Comparison of ENCODE assay signal across 2 cellular contexts in the genomic region with DNA sequence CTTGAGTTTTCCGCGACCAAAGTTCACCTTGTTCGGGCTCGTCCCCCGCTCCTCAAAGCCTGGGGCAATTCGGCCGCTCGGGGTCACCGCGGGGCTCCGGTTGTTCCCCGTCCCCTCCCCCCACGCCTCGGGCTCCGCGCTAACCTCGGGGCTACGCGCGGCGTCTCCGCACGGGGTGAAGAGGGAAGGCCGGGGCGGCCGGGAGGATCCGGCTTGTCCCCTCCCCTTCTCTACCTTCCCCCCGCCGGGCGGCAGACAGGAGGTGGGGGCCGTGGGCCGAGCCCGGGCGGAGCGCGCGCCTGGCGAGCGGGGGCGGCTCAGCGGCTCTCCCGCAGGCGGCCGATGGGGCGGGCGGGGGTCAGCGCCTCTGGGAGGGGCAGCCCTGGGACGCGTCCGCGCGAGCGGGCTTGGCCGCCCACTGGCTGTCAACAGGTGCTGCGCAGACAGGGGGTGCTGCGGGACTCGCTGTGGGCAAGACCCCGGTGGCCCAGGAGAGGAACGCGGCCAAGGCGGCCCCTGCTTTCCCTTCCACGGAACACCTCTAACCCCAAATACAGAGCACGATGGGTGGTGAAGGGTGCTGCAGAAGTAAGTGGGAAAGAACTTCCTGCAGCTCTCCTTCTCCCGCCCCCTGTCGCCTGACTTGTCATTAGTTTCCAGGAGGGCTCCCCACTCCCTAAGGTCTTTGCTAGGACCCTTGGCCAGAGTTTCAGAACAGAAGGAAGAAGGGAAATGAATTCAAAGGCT.
TF ChIP-seq lines count a peak whose summit lies in the region.

A gene with protein sequence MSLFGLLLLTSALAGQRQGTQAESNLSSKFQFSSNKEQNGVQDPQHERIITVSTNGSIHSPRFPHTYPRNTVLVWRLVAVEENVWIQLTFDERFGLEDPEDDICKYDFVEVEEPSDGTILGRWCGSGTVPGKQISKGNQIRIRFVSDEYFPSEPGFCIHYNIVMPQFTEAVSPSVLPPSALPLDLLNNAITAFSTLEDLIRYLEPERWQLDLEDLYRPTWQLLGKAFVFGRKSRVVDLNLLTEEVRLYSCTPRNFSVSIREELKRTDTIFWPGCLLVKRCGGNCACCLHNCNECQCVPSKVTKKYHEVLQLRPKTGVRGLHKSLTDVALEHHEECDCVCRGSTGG (minus strand): TSS at position 177 of the 747 bp plus-strand sequence. CDS start 896 bp downstream, outside the sequence.

TF ChIP-seq in SK-N-SH treated with all-trans-retinoic acid at 6 μM for 48 hours, 23 proteins besides CTCF, POLR2A, EP300 and RAD21:
- no peak for TF ChIP-seq TCF4 (CRISPR knock-in tag; IDR thresholded peaks at IDR 0.05; ENCODE audit: borderline replicate concordance)
- TF ChIP-seq PPARA (CRISPR knock-in tag; IDR thresholded peaks at IDR 0.05; ENCODE audit: borderline replicate concordance): no peak
- TF ChIP-seq ZC3H10 (CRISPR knock-in tag; IDR thresholded peaks at IDR 0.05): no peak
- TF ChIP-seq ZFP30 (CRISPR knock-in tag; IDR thresholded peaks at IDR 0.05): no peak

TF ChIP-seq in H1, 55 proteins besides CTCF, POLR2A, EP300 and RAD21:
- TF ChIP-seq, protein P1, sequence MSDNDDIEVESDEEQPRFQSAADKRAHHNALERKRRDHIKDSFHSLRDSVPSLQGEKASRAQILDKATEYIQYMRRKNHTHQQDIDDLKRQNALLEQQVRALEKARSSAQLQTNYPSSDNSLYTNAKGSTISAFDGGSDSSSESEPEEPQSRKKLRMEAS (IDR thresholded peaks at IDR 0.05): no peak
- no peak for TF ChIP-seq SIRT6 (IDR thresholded peaks at IDR 0.05; ENCODE audit: low read length)
- no peak for TF ChIP-seq GABPA (IDR thresholded peaks at IDR 0.05; ENCODE audit: borderline replicate concordance, insufficient read depth, low read length)
- TF ChIP-seq CHD1 (IDR thresholded peaks at IDR 0.05; ENCODE audit: low read depth, low read length): no peak
- no peak for TF ChIP-seq RNF2 (IDR thresholded peaks at IDR 0.05; ENCODE audit: borderline replicate concordance, low read depth, low read length, missing control alignments, poor library complexity, severe bottlenecking)
- no peak for TF ChIP-seq FOSL1 (IDR thresholded peaks at IDR 0.05; ENCODE audit: insufficient read depth, low read depth, low read length)
- no peak for TF ChIP-seq SIN3A (conservative IDR thresholded peaks at IDR 0.05 in 1 of 2, IDR thresholded peaks at IDR 0.05 in 1 of 2; ENCODE audit: low read depth in 1 of 2, low read length in 2 of 2)
- no peak for TF ChIP-seq MAFK (IDR thresholded peaks at IDR 0.05; ENCODE audit: low read depth, low read length)
- peak; percentile 83 for TF ChIP-seq KDM4A (IDR thresholded peaks at IDR 0.05; ENCODE audit: low read depth, low read length, severe bottlenecking)
- TF ChIP-seq, protein P2, sequence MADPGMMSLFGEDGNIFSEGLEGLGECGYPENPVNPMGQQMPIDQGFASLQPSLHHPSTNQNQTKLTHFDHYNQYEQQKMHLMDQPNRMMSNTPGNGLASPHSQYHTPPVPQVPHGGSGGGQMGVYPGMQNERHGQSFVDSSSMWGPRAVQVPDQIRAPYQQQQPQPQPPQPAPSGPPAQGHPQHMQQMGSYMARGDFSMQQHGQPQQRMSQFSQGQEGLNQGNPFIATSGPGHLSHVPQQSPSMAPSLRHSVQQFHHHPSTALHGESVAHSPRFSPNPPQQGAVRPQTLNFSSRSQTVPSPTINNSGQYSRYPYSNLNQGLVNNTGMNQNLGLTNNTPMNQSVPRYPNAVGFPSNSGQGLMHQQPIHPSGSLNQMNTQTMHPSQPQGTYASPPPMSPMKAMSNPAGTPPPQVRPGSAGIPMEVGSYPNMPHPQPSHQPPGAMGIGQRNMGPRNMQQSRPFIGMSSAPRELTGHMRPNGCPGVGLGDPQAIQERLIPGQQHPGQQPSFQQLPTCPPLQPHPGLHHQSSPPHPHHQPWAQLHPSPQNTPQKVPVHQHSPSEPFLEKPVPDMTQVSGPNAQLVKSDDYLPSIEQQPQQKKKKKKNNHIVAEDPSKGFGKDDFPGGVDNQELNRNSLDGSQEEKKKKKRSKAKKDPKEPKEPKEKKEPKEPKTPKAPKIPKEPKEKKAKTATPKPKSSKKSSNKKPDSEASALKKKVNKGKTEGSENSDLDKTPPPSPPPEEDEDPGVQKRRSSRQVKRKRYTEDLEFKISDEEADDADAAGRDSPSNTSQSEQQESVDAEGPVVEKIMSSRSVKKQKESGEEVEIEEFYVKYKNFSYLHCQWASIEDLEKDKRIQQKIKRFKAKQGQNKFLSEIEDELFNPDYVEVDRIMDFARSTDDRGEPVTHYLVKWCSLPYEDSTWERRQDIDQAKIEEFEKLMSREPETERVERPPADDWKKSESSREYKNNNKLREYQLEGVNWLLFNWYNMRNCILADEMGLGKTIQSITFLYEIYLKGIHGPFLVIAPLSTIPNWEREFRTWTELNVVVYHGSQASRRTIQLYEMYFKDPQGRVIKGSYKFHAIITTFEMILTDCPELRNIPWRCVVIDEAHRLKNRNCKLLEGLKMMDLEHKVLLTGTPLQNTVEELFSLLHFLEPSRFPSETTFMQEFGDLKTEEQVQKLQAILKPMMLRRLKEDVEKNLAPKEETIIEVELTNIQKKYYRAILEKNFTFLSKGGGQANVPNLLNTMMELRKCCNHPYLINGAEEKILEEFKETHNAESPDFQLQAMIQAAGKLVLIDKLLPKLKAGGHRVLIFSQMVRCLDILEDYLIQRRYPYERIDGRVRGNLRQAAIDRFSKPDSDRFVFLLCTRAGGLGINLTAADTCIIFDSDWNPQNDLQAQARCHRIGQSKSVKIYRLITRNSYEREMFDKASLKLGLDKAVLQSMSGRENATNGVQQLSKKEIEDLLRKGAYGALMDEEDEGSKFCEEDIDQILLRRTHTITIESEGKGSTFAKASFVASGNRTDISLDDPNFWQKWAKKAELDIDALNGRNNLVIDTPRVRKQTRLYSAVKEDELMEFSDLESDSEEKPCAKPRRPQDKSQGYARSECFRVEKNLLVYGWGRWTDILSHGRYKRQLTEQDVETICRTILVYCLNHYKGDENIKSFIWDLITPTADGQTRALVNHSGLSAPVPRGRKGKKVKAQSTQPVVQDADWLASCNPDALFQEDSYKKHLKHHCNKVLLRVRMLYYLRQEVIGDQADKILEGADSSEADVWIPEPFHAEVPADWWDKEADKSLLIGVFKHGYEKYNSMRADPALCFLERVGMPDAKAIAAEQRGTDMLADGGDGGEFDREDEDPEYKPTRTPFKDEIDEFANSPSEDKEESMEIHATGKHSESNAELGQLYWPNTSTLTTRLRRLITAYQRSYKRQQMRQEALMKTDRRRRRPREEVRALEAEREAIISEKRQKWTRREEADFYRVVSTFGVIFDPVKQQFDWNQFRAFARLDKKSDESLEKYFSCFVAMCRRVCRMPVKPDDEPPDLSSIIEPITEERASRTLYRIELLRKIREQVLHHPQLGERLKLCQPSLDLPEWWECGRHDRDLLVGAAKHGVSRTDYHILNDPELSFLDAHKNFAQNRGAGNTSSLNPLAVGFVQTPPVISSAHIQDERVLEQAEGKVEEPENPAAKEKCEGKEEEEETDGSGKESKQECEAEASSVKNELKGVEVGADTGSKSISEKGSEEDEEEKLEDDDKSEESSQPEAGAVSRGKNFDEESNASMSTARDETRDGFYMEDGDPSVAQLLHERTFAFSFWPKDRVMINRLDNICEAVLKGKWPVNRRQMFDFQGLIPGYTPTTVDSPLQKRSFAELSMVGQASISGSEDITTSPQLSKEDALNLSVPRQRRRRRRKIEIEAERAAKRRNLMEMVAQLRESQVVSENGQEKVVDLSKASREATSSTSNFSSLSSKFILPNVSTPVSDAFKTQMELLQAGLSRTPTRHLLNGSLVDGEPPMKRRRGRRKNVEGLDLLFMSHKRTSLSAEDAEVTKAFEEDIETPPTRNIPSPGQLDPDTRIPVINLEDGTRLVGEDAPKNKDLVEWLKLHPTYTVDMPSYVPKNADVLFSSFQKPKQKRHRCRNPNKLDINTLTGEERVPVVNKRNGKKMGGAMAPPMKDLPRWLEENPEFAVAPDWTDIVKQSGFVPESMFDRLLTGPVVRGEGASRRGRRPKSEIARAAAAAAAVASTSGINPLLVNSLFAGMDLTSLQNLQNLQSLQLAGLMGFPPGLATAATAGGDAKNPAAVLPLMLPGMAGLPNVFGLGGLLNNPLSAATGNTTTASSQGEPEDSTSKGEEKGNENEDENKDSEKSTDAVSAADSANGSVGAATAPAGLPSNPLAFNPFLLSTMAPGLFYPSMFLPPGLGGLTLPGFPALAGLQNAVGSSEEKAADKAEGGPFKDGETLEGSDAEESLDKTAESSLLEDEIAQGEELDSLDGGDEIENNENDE (IDR thresholded peaks at IDR 0.05; ENCODE audit: insufficient replicate concordance, low read length): no peak
- TF ChIP-seq CTBP2 (IDR thresholded peaks at IDR 0.05; ENCODE audit: borderline replicate concordance, insufficient read depth, insufficient read length, low read length): peak; percentile 43
- no peak for TF ChIP-seq SRF (IDR thresholded peaks at IDR 0.05; ENCODE audit: low read depth, low read length)
- no peak for TF ChIP-seq POU5F1 (IDR thresholded peaks at IDR 0.05; ENCODE audit: low read depth, low read length)
- no peak for TF ChIP-seq ZNF274 (IDR thresholded peaks at IDR 0.05; ENCODE audit: borderline replicate concordance, extremely low read depth, low read length)
- TF ChIP-seq BCL11A (IDR thresholded peaks at IDR 0.05; ENCODE audit: low read depth in 2 of 2, low read length in 2 of 2): no peak
- TF ChIP-seq EZH2 (IDR thresholded peaks at IDR 0.05; ENCODE audit: low read depth, low read length, severe bottlenecking): no peak
- TF ChIP-seq BACH1 (IDR thresholded peaks at IDR 0.05; ENCODE audit: low read length): no peak
- no peak for TF ChIP-seq RFX5 (IDR thresholded peaks at IDR 0.05; ENCODE audit: borderline replicate concordance, low read depth, low read length)
- peak; percentile 37 for TF ChIP-seq PHF8 (conservative IDR thresholded peaks at IDR 0.05; ENCODE audit: low read depth, low read length)
- no peak for TF ChIP-seq KDM1A (IDR thresholded peaks at IDR 0.05; ENCODE audit: borderline replicate concordance, low read length)
- TF ChIP-seq SAP30 (IDR thresholded peaks at IDR 0.05; ENCODE audit: insufficient read depth, insufficient replicate concordance, low read length): no peak
- no peak for TF ChIP-seq JUN (IDR thresholded peaks at IDR 0.05; ENCODE audit: low read depth, low read length)
- no peak for TF ChIP-seq TAF1 (IDR thresholded peaks at IDR 0.05; ENCODE audit: low read depth, low read length)
- TF ChIP-seq CEBPB (IDR thresholded peaks at IDR 0.05; ENCODE audit: low read depth, low read length): no peak
- TF ChIP-seq POLR2AphosphoS5 (IDR thresholded peaks at IDR 0.05; ENCODE audit: low read depth, low read length): no peak
- no peak for TF ChIP-seq SP4 (IDR thresholded peaks at IDR 0.05; ENCODE audit: low read length)
- no peak for TF ChIP-seq KDM5A (IDR thresholded peaks at IDR 0.05; ENCODE audit: low read length)
- no peak for TF ChIP-seq CREB1 (IDR thresholded peaks at IDR 0.05)
- no peak for TF ChIP-seq TBP (IDR thresholded peaks at IDR 0.05; ENCODE audit: low read depth, low read length)
- TF ChIP-seq SP1 (IDR thresholded peaks at IDR 0.05; ENCODE audit: low read depth, low read length): no peak
- TF ChIP-seq EGR1 (IDR thresholded peaks at IDR 0.05; ENCODE audit: borderline replicate concordance, low read depth, low read length): peak; percentile 90
- TF ChIP-seq, protein P3, sequence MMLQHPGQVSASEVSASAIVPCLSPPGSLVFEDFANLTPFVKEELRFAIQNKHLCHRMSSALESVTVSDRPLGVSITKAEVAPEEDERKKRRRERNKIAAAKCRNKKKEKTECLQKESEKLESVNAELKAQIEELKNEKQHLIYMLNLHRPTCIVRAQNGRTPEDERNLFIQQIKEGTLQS (IDR thresholded peaks at IDR 0.05; ENCODE audit: insufficient read depth, low read depth, low read length): no peak
- no peak for TF ChIP-seq CBX8 (IDR thresholded peaks at IDR 0.05; ENCODE audit: borderline replicate concordance, low read depth, low read length)
- peak; percentile 69 for TF ChIP-seq ASH2L (IDR thresholded peaks at IDR 0.05; ENCODE audit: low read length)
- TF ChIP-seq RBBP5 (IDR thresholded peaks at IDR 0.05; ENCODE audit: borderline replicate concordance, low read depth, low read length): peak; percentile 73; the same call in 1 of the 2 replicates
- TF ChIP-seq SP2 (IDR thresholded peaks at IDR 0.05; ENCODE audit: low read length): no peak
